Comparison of ENCODE assay signal across 1 cellular context in the genomic region with DNA sequence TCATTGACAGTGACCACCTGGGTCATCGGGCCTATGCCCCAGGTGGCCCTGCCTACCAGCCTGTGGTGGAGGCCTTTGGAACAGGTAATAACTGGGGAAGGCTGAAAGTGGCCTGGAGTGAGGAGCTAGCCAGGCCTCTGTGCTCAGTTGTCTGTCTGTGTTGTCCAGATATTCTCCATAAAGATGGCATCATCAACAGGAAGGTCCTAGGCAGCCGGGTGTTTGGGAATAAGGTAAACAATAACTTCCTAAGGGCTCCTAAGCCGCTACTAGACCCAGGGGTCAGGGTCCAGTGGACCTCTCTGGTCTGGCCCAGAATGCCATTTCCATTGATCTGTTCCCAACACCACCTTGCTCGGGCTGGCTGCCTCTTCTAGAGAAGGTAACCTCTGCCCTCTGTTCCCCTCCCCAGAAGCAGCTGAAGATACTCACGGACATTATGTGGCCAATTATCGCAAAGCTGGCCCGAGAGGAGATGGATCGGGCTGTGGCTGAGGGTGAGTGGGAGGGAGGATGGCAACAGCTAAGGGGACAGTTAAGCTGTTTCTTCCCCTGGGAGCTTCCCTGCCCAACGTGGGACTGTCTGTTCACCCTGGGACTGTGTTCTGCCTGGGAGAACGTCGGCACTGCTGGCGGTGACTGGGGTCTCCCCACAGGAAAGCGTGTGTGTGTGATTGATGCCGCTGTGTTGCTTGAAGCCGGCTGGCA.
TF ChIP-seq lines count a peak whose summit lies in the region.

No MANE protein-coding gene starts in this region.

TF ChIP-seq in HepG2, 621 proteins besides CTCF, POLR2A, EP300 and RAD21 (continued from another document and continues in another):
- TF ChIP-seq HMGXB3 (CRISPR knock-in tag; IDR thresholded peaks at IDR 0.05; ENCODE audit: borderline replicate concordance) = no peak; the same call in 1 of the 2 replicates
- no peak for TF ChIP-seq CREB1 (IDR thresholded peaks at IDR 0.05)
- no peak for TF ChIP-seq CREB1 (CRISPR knock-in tag; IDR thresholded peaks at IDR 0.05)
- no peak for TF ChIP-seq ZNF33B (CRISPR knock-in tag; IDR thresholded peaks at IDR 0.05)
- no peak for TF ChIP-seq RBM22 (optimal IDR thresholded peaks at IDR 0.05; ENCODE audit: low read length)
- TF ChIP-seq, protein P1, sequence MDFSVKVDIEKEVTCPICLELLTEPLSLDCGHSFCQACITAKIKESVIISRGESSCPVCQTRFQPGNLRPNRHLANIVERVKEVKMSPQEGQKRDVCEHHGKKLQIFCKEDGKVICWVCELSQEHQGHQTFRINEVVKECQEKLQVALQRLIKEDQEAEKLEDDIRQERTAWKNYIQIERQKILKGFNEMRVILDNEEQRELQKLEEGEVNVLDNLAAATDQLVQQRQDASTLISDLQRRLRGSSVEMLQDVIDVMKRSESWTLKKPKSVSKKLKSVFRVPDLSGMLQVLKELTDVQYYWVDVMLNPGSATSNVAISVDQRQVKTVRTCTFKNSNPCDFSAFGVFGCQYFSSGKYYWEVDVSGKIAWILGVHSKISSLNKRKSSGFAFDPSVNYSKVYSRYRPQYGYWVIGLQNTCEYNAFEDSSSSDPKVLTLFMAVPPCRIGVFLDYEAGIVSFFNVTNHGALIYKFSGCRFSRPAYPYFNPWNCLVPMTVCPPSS (IDR thresholded peaks at IDR 0.05) = no peak
- no peak for TF ChIP-seq NFE2 (CRISPR knock-in tag; IDR thresholded peaks at IDR 0.05)
- no peak for TF ChIP-seq TCF7L2 (IDR thresholded peaks at IDR 0.05; ENCODE audit: low read depth, low read length)
- TF ChIP-seq ZC3H13 (CRISPR knock-in tag; IDR thresholded peaks at IDR 0.05) = no peak
- no peak for TF ChIP-seq SNAI1 (CRISPR knock-in tag; IDR thresholded peaks at IDR 0.05; ENCODE audit: borderline replicate concordance)
- TF ChIP-seq XRCC5 (optimal IDR thresholded peaks at IDR 0.05; ENCODE audit: low read length) = no peak
- TF ChIP-seq NKX3-1 (CRISPR knock-in tag; IDR thresholded peaks at IDR 0.05) = no peak
- no peak; the same call in 1 of the 2 replicates for TF ChIP-seq ISL2 (CRISPR knock-in tag; IDR thresholded peaks at IDR 0.05)
- TF ChIP-seq TCF12 (IDR thresholded peaks at IDR 0.05) = no peak
- 0 out of 2 replicates have a peak, but pooled peaks have one; percentile 35 for TF ChIP-seq TCF12 (CRISPR knock-in tag; IDR thresholded peaks at IDR 0.05)
- no peak for TF ChIP-seq AGO1 (IDR thresholded peaks at IDR 0.05; ENCODE audit: low read depth, low read length, poor library complexity, severe bottlenecking)
- no peak for TF ChIP-seq ZNF674 (CRISPR knock-in tag; IDR thresholded peaks at IDR 0.05; ENCODE audit: low read depth)
- no peak for TF ChIP-seq ZNF512 (CRISPR knock-in tag; IDR thresholded peaks at IDR 0.05)
- TF ChIP-seq TBL1XR1 (IDR thresholded peaks at IDR 0.05; ENCODE audit: borderline replicate concordance, low read length, partially characterized antibody) = no peak
- no peak for TF ChIP-seq SNAPC4 (CRISPR knock-in tag; IDR thresholded peaks at IDR 0.05)
- TF ChIP-seq SIX1 (CRISPR knock-in tag; IDR thresholded peaks at IDR 0.05; ENCODE audit: borderline replicate concordance) = peak; percentile 53; the same call in 1 of the 2 replicates
- TF ChIP-seq SP140L (CRISPR knock-in tag; IDR thresholded peaks at IDR 0.05; ENCODE audit: borderline replicate concordance) = no peak; the same call in 1 of the 2 replicates
- no peak for TF ChIP-seq GPBP1L1 (CRISPR knock-in tag; IDR thresholded peaks at IDR 0.05)
- TF ChIP-seq SOX13 (IDR thresholded peaks at IDR 0.05) = no peak
- peak in 1 of 2 experiments; percentile 69; a peak in 2 of 4 replicates for TF ChIP-seq SOX13 (CRISPR knock-in tag; conservative IDR thresholded peaks at IDR 0.05 in 1 of 2, IDR thresholded peaks at IDR 0.05 in 1 of 2)
- TF ChIP-seq, protein P2, sequence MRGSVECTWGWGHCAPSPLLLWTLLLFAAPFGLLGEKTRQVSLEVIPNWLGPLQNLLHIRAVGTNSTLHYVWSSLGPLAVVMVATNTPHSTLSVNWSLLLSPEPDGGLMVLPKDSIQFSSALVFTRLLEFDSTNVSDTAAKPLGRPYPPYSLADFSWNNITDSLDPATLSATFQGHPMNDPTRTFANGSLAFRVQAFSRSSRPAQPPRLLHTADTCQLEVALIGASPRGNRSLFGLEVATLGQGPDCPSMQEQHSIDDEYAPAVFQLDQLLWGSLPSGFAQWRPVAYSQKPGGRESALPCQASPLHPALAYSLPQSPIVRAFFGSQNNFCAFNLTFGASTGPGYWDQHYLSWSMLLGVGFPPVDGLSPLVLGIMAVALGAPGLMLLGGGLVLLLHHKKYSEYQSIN (CRISPR knock-in tag; IDR thresholded peaks at IDR 0.05; ENCODE audit: borderline replicate concordance) = no peak
- no peak for TF ChIP-seq ARNT2 (CRISPR knock-in tag; IDR thresholded peaks at IDR 0.05; ENCODE audit: low read depth)
- TF ChIP-seq, protein P3, sequence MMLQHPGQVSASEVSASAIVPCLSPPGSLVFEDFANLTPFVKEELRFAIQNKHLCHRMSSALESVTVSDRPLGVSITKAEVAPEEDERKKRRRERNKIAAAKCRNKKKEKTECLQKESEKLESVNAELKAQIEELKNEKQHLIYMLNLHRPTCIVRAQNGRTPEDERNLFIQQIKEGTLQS (CRISPR knock-in tag; IDR thresholded peaks at IDR 0.05) = no peak
- TF ChIP-seq, protein P4, sequence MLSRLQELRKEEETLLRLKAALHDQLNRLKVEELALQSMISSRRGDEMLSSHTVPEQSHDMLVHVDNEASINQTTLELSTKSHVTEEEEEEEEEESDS (CRISPR knock-in tag; IDR thresholded peaks at IDR 0.05; ENCODE audit: borderline replicate concordance) = no peak
- TF ChIP-seq ZNF580 (CRISPR knock-in tag; IDR thresholded peaks at IDR 0.05; ENCODE audit: borderline replicate concordance, low read depth) = peak; percentile 74; the same call in 1 of the 2 replicates
- no peak for TF ChIP-seq MTF1 (CRISPR knock-in tag; IDR thresholded peaks at IDR 0.05)
- no peak for TF ChIP-seq MBD4 (IDR thresholded peaks at IDR 0.05; ENCODE audit: borderline replicate concordance, low read length)
- TF ChIP-seq MED13 (CRISPR knock-in tag; IDR thresholded peaks at IDR 0.05) = no peak
- no peak for TF ChIP-seq SYNCRIP (IDR thresholded peaks at IDR 0.05; ENCODE audit: insufficient read depth, low read depth, low read length)
- TF ChIP-seq, protein P5, sequence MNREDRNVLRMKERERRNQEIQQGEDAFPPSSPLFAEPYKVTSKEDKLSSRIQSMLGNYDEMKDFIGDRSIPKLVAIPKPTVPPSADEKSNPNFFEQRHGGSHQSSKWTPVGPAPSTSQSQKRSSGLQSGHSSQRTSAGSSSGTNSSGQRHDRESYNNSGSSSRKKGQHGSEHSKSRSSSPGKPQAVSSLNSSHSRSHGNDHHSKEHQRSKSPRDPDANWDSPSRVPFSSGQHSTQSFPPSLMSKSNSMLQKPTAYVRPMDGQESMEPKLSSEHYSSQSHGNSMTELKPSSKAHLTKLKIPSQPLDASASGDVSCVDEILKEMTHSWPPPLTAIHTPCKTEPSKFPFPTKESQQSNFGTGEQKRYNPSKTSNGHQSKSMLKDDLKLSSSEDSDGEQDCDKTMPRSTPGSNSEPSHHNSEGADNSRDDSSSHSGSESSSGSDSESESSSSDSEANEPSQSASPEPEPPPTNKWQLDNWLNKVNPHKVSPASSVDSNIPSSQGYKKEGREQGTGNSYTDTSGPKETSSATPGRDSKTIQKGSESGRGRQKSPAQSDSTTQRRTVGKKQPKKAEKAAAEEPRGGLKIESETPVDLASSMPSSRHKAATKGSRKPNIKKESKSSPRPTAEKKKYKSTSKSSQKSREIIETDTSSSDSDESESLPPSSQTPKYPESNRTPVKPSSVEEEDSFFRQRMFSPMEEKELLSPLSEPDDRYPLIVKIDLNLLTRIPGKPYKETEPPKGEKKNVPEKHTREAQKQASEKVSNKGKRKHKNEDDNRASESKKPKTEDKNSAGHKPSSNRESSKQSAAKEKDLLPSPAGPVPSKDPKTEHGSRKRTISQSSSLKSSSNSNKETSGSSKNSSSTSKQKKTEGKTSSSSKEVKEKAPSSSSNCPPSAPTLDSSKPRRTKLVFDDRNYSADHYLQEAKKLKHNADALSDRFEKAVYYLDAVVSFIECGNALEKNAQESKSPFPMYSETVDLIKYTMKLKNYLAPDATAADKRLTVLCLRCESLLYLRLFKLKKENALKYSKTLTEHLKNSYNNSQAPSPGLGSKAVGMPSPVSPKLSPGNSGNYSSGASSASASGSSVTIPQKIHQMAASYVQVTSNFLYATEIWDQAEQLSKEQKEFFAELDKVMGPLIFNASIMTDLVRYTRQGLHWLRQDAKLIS (CRISPR knock-in tag; IDR thresholded peaks at IDR 0.05) = no peak; the same call in 1 of the 2 replicates
- TF ChIP-seq ZNF136 (CRISPR knock-in tag; IDR thresholded peaks at IDR 0.05; ENCODE audit: low read depth) = no peak
- TF ChIP-seq ATF1 (CRISPR knock-in tag; IDR thresholded peaks at IDR 0.05) = no peak
